In the genomic region with DNA sequence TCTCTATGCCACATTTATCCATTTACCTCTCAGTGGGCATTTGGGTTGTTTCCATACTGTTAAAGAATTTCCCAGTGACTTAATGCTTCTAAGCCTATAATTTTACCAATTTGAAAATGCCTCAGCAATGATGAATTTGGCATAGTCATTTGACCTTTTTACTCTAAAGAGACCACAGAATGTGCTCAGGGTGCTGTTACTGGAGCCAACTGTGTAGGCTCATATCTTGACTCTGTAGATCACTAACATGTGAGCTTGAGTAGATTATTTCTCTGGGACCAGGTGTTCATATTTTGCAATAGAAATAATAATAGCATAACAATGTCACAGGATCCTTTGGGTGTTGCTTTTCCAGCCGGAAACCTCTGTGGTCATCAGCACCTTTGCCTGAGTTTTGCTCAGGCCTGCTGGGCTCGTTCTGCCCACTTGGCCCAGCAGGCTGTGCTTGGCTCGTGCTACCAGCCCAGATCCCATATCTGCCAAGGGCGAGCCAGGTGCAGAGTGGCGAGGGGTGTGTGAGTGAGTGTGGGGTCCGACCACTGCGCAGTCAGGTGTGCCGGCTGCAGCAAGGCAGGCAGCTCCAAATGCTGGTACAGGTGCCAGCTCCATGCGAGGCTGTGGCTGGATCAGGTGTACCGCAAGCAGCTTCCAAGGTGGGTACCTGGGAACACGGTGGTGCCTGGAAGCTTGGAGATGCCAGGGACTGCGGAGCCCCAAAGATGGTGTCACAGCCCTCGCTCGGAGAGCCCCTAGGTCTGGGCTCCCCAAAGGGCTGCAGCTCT, we compare ENCODE assay signal across 18 cellular contexts.
A peak's percentile ranks its signal among the peaks of the same experiment; 100 is the strongest.
DNase-seq lines count a peak whose midpoint lies in the region; ATAC-seq and TF ChIP-seq lines count a peak whose summit lies in the region.
"Had no signal": no experiment of that assay in that cellular context is flagged by ENCODE, and none has a peak within 500 bp of the region (broad histone marks: within the 10 kb centered on the region; RNA-seq: fewer than 3 reads in every experiment).

No MANE protein-coding gene starts in this region.

- TF ChIP-seq CTCF in RWPE2 (IDR thresholded peaks at IDR 0.05; ENCODE audit: poor library complexity, severe bottlenecking) (no peak), retinal pigment epithelial cell (conservative IDR thresholded peaks at IDR 0.05; ENCODE audit: low read depth, low read length) (no peak)

- H3K4me1 ChIP-seq in GM23248 (ENCODE audit: insufficient read depth) (peaks cover 34% of the 10 kb centered on the region), RWPE2 (ENCODE audit: insufficient read depth, poor library complexity, severe bottlenecking) (no peaks in the 10 kb centered on the region)
- H3K4me1 ChIP-seq: parathyroid adenoma had no signal

- peaks cover 27% of the 10 kb centered on the region for H3F3A ChIP-seq in GM23248 (ENCODE audit: insufficient read depth)

- H3K27me3 ChIP-seq in GM23248 (replicated peaks; ENCODE audit: insufficient read depth): no peaks in the 10 kb centered on the region
- H3K27me3 ChIP-seq in RWPE2 (ENCODE audit: insufficient read depth, poor library complexity, severe bottlenecking): no peaks in the 10 kb centered on the region

- no peak overlapping the region for H2AFZ ChIP-seq in GM23248
- H2AFZ ChIP-seq: parathyroid adenoma had no signal

- no peaks in the 10 kb centered on the region for H4K20me1 ChIP-seq in GM23248 (ENCODE audit: insufficient read depth)

- in situ Hi-C loops in GM23248 (cut with MboI): no loop called here

- H3K27ac ChIP-seq in GM23248 (no peak overlapping the region), RWPE2 (ENCODE audit: poor library complexity, severe bottlenecking) (no peak overlapping the region)
- H3K27ac ChIP-seq: parathyroid adenoma had no signal

- no peak for TF ChIP-seq POLR2A in GM18505 (IDR thresholded peaks at IDR 0.05; ENCODE audit: borderline replicate concordance, extremely low read depth, insufficient read depth, insufficient read length)

- 89 to 91% methylated on average over 13 to 14 of the region's 14 CpGs for WGBS in GM23248 (ENCODE audit: low coverage in 1 of 2, low lambda C conversion rate in 2 of 2, missing lambda C conversion rate in 2 of 2), 2 experiments

- peak; percentile 74 for DNase-seq in GM23248
- DNase-seq in RWPE2 (ENCODE audit: low spot score): no peak
- DNase-seq in fibroblast of peridontal ligament (ENCODE audit: extremely low read depth): peak; percentile 45
- DNase-seq in retinal pigment epithelial cell (ENCODE audit: low read depth): peak; percentile 52
- DNase-seq in activated T-cell treated with anti-CD3 and anti-CD28 coated beads, Interleukin-2, amount 50 U/mL, for 48 hours: no peak
- no peak for DNase-seq in Ammon's horn (ENCODE audit: low spot score)
- DNase-seq: activated B cell treated with CpG ODN at 0.5 μM for 24 hours; activated CD8-positive, alpha-beta memory T cell treated with anti-CD3 and anti-CD28 coated beads for 24 hours; activated naive CD8-positive, alpha-beta T cell treated with anti-CD3 and anti-CD28 coated beads, Interleukin-2, amount 50 U/mL, for 24 hours; central memory CD4-positive, alpha-beta T cell; GF-D8; GOT3; Kasumi-1; NCI-H1694; NCI-H345 had no signal

- no peaks in the 10 kb centered on the region for H3K9me2 ChIP-seq in GM23248 (ENCODE audit: insufficient read depth)

- no peaks in the 10 kb centered on the region for H3K9me3 ChIP-seq in GM23248 (ENCODE audit: low read depth)
- no peaks in the 10 kb centered on the region for H3K9me3 ChIP-seq in RWPE2 (ENCODE audit: severe bottlenecking)

- H3K36me3 ChIP-seq in GM23248 (ENCODE audit: low read depth): no peaks in the 10 kb centered on the region
- no peaks in the 10 kb centered on the region for H3K36me3 ChIP-seq in RWPE2 (ENCODE audit: low read depth)

- peak; percentile 64 for ATAC-seq in RWPE2 (ENCODE audit: low read depth)
- ATAC-seq in GM18519 (IDR thresholded peaks at IDR 0.05; ENCODE audit: low FRiP score, unreplicated experiment): no peak
- ATAC-seq in GM18505 (IDR thresholded peaks at IDR 0.05; ENCODE audit: unreplicated experiment): no peak
- ATAC-seq: activated naive CD8-positive, alpha-beta T cell treated with anti-CD3 and anti-CD28 coated beads, Interleukin-2, amount 50 U/mL, for 24 hours had no signal

- H3K4me3 ChIP-seq in GM23248 (no peak overlapping the region), RWPE2 (ENCODE audit: severe bottlenecking) (no peak overlapping the region), retinal pigment epithelial cell (ENCODE audit: low read length) (no peak overlapping the region)

- H3K4me2 ChIP-seq in GM23248 (ENCODE audit: unreplicated experiment): no peak overlapping the region

- no peak overlapping the region for H3K9ac ChIP-seq in GM23248
- H3K9ac ChIP-seq: parathyroid adenoma had no signal

- H3K79me2 ChIP-seq in GM23248 (ENCODE audit: insufficient read depth): no peaks in the 10 kb centered on the region
- H3K79me2 ChIP-seq: parathyroid adenoma had no signal

Comparison
In these comparisons a context has a peak if more than half of its experiments do, and no peak if none do; other contexts are left out.
1. DNase-seq: peak in GM23248 (single experiment), fibroblast of peridontal ligament (single experiment) and retinal pigment epithelial cell (single experiment); none in RWPE2 (single experiment), activated T-cell treated with anti-CD3 and anti-CD28 coated beads, Interleukin-2, amount 50 U/mL, for 48 hours (0 of 2) and Ammon's horn (single experiment).